1 cellular context compared by ENCODE assay signal in the genomic region with DNA sequence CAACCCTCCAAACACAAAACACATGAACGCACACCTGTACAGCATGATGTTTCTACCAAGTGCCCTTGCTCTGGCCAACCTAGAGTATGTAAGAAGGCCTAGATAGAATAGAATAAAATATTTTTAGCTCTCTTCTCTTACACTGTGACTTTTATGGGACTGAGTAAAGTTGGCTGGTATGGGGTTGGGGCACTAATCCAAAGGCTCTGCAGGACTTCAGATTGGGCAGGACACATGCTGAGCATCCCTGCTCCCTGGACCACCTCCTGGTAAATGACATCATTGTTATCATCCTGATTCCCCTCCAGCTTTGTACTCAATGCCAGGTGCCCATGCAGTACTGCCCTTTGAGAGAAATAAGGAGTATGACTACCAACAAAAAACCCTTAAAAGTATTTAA.
TF ChIP-seq lines count a peak whose summit lies in the region.

No MANE protein-coding gene starts in this region.

TF ChIP-seq in IMR-90, 13 proteins besides CTCF, POLR2A, EP300 and RAD21:
- TF ChIP-seq FOS (IDR thresholded peaks at IDR 0.05; ENCODE audit: low read depth, low read length) (no peak), CEBPB (IDR thresholded peaks at IDR 0.05; ENCODE audit: low read depth, low read length) (no peak), BHLHE40 (IDR thresholded peaks at IDR 0.05; ENCODE audit: low read depth, low read length) (no peak)
- TF ChIP-seq, protein P1, sequence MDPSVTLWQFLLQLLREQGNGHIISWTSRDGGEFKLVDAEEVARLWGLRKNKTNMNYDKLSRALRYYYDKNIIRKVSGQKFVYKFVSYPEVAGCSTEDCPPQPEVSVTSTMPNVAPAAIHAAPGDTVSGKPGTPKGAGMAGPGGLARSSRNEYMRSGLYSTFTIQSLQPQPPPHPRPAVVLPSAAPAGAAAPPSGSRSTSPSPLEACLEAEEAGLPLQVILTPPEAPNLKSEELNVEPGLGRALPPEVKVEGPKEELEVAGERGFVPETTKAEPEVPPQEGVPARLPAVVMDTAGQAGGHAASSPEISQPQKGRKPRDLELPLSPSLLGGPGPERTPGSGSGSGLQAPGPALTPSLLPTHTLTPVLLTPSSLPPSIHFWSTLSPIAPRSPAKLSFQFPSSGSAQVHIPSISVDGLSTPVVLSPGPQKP (IDR thresholded peaks at IDR 0.05; ENCODE audit: borderline replicate concordance, low read depth, low read length): no peak
